ENCODE assay signal across 8 cellular contexts in genomic region chr20:5077761-5078387, GRCh38. TPM values are rescaled to one million over a fixed set of nuclear protein-coding genes. Genes with fewer than 3 reads are reported as not detected.
DNase-seq lines count a peak whose midpoint lies in the region; ATAC-seq and TF ChIP-seq lines count a peak whose summit lies in the region.

No MANE protein-coding gene starts in this region.

- H3K27ac ChIP-seq in colonic mucosa = peak overlapping the region; percentile 78
- peak overlapping the region in 19 of 21 experiments; percentile 28 to 91 (median 77) for H3K27ac ChIP-seq in skin epidermis

- H3K27me3 ChIP-seq in MG63 = no peaks in the 10 kb centered on the region
- H3K27me3 ChIP-seq in colonic mucosa = no peaks in the 10 kb centered on the region

- peaks cover 17% of the 10 kb centered on the region for H3K4me1 ChIP-seq in colonic mucosa

- TF ChIP-seq CTCF in colonic mucosa (IDR thresholded peaks at IDR 0.05) = no peak

- ATAC-seq in GM19452 (IDR thresholded peaks at IDR 0.05; ENCODE audit: unreplicated experiment) (peak; percentile 1), GM18505 (IDR thresholded peaks at IDR 0.05; ENCODE audit: unreplicated experiment) (no peak), HG02571 (IDR thresholded peaks at IDR 0.05; ENCODE audit: unreplicated experiment) (no peak), HG02763 (IDR thresholded peaks at IDR 0.05; ENCODE audit: unreplicated experiment) (no peak)

- H3K9me3 ChIP-seq in MG63 (no peaks in the 10 kb centered on the region), colonic mucosa (no peaks in the 10 kb centered on the region)

- no peak for TF ChIP-seq POLR2A in GM18505 (IDR thresholded peaks at IDR 0.05; ENCODE audit: borderline replicate concordance, extremely low read depth, insufficient read depth, insufficient read length)

- H3K36me3 ChIP-seq in MG63 (no peaks in the 10 kb centered on the region), colonic mucosa (no peaks in the 10 kb centered on the region)

- H3K4me3 ChIP-seq in MG63 (peak overlapping the region; percentile 41), colonic mucosa (no peak overlapping the region), skin epidermis (peak overlapping the region in 1 of 7 experiments; percentile 14)

- peak overlapping the region; percentile 33 to 80 for H3K9ac ChIP-seq in colonic mucosa (ENCODE audit: low read depth in 2 of 2, low read length in 2 of 2)

- intact Hi-C loops in colonic mucosa (cut with DNase I) = no loop called here

- DNase-seq in MG63 (no peak), colonic mucosa (no peak), midbrain (lab: John Stamatoyannopoulos, UW) (no peak)

RNA-seq across cellular contexts. Expression of gene TMEM230, which starts 35.0 kb away (rescaled TPM):
- 69.9 and 72.2 TPM in 2 replicates for total RNA-seq in MG63 (2014; rRNA removed; shearing (Covaris generic); ENCODE audit: low replicate concordance)
- 10 to 100 TPM; 54.0 to 80.3 TPM for total RNA-seq in colonic mucosa

RNA-seq across cellular contexts. Expression of gene PCNA, which starts 41.9 kb away (rescaled TPM):
- total RNA-seq in MG63 (2014; rRNA removed; shearing (Covaris generic); ENCODE audit: low replicate concordance) = 185 and 256 TPM in 2 replicates
- total RNA-seq in colonic mucosa = 100 to 1,000 TPM in 1 of 2 donors, 10 to 100 TPM in 1; 59.0 to 204 TPM

RNA-seq across cellular contexts. Expression of gene CDS2, which starts 48.9 kb away (rescaled TPM):
- total RNA-seq in MG63 (2014; rRNA removed; shearing (Covaris generic); ENCODE audit: low replicate concordance) = 3.3 and 4.0 TPM in 2 replicates
- 10 to 100 TPM; 31.7 to 44.3 TPM for total RNA-seq in colonic mucosa
